ENCODE assay signal across 2 cellular contexts in the genomic region with DNA sequence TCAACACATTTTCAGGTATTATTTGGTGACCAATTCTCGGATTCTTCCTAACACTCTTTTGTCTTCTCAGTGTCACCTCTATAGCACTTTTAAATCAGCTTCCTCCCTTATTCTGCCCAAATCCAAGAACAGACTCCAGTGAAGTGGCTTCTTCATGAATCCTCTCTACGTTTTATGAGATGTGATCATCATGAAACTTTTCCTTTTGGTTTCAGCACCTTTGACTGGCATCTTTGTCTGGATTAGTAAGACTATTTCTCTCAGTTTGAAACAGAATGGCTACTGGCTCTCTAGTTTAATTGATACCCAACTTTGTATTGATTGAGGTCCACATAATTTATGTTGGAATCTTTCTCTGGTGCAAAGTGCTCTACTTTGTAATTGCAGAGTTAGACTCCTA.
TF ChIP-seq lines count a peak whose summit lies in the region.

No MANE protein-coding gene starts in this region.

TF ChIP-seq in liver, 16 proteins besides CTCF, POLR2A, EP300 and RAD21 (continued from another document):
- TF ChIP-seq, protein P1, sequence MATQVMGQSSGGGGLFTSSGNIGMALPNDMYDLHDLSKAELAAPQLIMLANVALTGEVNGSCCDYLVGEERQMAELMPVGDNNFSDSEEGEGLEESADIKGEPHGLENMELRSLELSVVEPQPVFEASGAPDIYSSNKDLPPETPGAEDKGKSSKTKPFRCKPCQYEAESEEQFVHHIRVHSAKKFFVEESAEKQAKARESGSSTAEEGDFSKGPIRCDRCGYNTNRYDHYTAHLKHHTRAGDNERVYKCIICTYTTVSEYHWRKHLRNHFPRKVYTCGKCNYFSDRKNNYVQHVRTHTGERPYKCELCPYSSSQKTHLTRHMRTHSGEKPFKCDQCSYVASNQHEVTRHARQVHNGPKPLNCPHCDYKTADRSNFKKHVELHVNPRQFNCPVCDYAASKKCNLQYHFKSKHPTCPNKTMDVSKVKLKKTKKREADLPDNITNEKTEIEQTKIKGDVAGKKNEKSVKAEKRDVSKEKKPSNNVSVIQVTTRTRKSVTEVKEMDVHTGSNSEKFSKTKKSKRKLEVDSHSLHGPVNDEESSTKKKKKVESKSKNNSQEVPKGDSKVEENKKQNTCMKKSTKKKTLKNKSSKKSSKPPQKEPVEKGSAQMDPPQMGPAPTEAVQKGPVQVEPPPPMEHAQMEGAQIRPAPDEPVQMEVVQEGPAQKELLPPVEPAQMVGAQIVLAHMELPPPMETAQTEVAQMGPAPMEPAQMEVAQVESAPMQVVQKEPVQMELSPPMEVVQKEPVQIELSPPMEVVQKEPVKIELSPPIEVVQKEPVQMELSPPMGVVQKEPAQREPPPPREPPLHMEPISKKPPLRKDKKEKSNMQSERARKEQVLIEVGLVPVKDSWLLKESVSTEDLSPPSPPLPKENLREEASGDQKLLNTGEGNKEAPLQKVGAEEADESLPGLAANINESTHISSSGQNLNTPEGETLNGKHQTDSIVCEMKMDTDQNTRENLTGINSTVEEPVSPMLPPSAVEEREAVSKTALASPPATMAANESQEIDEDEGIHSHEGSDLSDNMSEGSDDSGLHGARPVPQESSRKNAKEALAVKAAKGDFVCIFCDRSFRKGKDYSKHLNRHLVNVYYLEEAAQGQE (IDR thresholded peaks at IDR 0.05), result peak; percentile 10

TF ChIP-seq in HepG2, 621 proteins besides CTCF, POLR2A, EP300 and RAD21 (continued from another document):
- TF ChIP-seq ZNF276 (CRISPR knock-in tag; IDR thresholded peaks at IDR 0.05; ENCODE audit: low read depth) (no peak), ELF4 (CRISPR knock-in tag; IDR thresholded peaks at IDR 0.05; ENCODE audit: borderline replicate concordance) (no peak), ZNF841 (CRISPR knock-in tag; IDR thresholded peaks at IDR 0.05; ENCODE audit: borderline replicate concordance) (no peak), PHF5A (CRISPR knock-in tag; IDR thresholded peaks at IDR 0.05; ENCODE audit: low read depth, unreplicated experiment) (no peak)
